7 cellular contexts compared by ENCODE assay signal in genomic region chr10:113501031-113501430, GRCh38. TPM values are rescaled to one million over a fixed set of nuclear protein-coding genes. Genes with fewer than 3 reads are reported as not detected.
"Had no signal": no experiment of that assay in that cellular context is flagged by ENCODE, and none has a peak within 500 bp of the region (broad histone marks: within the 10 kb centered on the region; RNA-seq: fewer than 3 reads in every experiment).

No MANE protein-coding gene starts in this region.

RNA-seq across cellular contexts. Expression of gene HABP2, which starts 51.8 kb away (rescaled TPM):
- total RNA-seq: GM23248, GM23338, H1, H4, H7, H9, HFFc6 had no signal
